Comparison of ENCODE assay signal across 1 cellular context in the genomic region with DNA sequence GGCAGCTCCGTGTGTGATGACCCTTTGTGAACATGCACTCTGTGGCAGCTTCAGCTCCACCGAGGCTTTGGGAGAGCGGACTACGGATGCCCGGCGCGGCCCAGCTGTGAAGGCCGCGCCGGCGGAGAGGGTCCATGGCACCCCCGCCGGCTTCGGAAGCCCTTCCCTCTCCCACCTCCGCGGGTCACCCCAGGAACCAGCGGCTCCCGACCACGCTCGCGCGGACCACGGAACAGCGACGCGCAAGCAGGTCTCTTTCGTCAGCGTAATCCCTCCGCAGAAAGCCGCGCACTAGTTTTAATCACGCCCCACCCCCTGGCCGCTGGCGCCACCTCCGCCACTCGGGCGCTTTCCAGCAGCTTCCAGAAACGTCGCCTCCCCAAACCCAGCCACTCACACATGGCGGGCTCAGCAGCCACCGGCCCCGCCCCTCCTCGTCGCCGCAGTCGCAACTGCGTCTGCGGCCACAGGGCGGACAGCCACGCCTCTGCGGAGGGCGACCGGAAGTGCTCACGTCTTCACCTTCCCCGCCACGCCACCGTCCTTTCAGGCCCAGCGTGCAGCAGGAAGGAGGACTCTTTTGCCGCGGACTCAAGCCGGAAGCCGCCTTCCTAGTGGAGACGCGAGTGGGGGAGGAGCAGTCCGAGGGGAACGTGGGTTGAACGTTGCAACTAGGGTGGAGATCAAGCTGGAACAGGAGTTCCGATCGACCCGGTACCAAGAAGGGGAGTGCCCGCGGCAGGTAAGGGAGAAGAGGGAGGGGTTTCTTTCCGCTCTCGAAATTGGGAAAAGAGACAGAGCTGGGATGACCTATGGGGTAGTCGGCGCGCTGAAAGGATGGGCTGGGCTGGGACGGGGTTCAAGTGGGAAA.
TF ChIP-seq lines count a peak whose summit lies in the region.

TSS of gene USPL1 (plus strand) at position 606 of the 871 bp plus-strand sequence. CDS start 3,221 bp downstream, outside the sequence.

TF ChIP-seq in WTC11, 78 proteins besides CTCF, POLR2A, EP300 and RAD21 (continued from another document and continues in another):
- TF ChIP-seq PRDM15 (CRISPR knock-in tag; IDR thresholded peaks at IDR 0.05) (no peak), MXD4 (CRISPR knock-in tag; IDR thresholded peaks at IDR 0.05; ENCODE audit: borderline replicate concordance) (no peak), HMGA2 (CRISPR knock-in tag; IDR thresholded peaks at IDR 0.05) (no peak), NFE2L1 (CRISPR knock-in tag; IDR thresholded peaks at IDR 0.05) (peak; percentile 73; the same call in 1 of the 2 replicates), SP1 (CRISPR knock-in tag; conservative IDR thresholded peaks at IDR 0.05) (peak; percentile 100), ZNF263 (CRISPR knock-in tag; IDR thresholded peaks at IDR 0.05; ENCODE audit: low read depth) (0 out of 2 replicates have a peak, but pooled peaks have one; percentile 9), SMAD3 (CRISPR knock-in tag; IDR thresholded peaks at IDR 0.05; ENCODE audit: borderline replicate concordance) (peak; percentile 94), CREM (CRISPR knock-in tag; IDR thresholded peaks at IDR 0.05) (0 out of 2 replicates have a peak, but pooled peaks have one; percentile 82), ATF1 (CRISPR knock-in tag; IDR thresholded peaks at IDR 0.05) (no peak), CBFB (CRISPR knock-in tag; IDR thresholded peaks at IDR 0.05; ENCODE audit: low read depth) (peak; percentile 98), CREB1 (CRISPR knock-in tag; IDR thresholded peaks at IDR 0.05) (peak; percentile 89), FOXP1 (CRISPR knock-in tag; IDR thresholded peaks at IDR 0.05; ENCODE audit: borderline replicate concordance) (peak; percentile 94), JUN (CRISPR knock-in tag; IDR thresholded peaks at IDR 0.05) (peak; percentile 66; the same call in 1 of the 2 replicates), GABPB1 (CRISPR knock-in tag; IDR thresholded peaks at IDR 0.05) (peak; percentile 94), NFYB (CRISPR knock-in tag; conservative IDR thresholded peaks at IDR 0.05; ENCODE audit: low read depth) (peak; percentile 42; the same call in 1 of the 2 replicates), NR3C1 (CRISPR knock-in tag; conservative IDR thresholded peaks at IDR 0.05; ENCODE audit: low read depth) (peak; percentile 76; the same call in 1 of the 2 replicates), RORB (CRISPR knock-in tag; IDR thresholded peaks at IDR 0.05) (no peak), ZNF121 (CRISPR knock-in tag; IDR thresholded peaks at IDR 0.05) (peak; percentile 74), ZNF423 (CRISPR knock-in tag; IDR thresholded peaks at IDR 0.05) (peak; percentile 62; the same call in 1 of the 2 replicates), ATF3 (CRISPR knock-in tag; conservative IDR thresholded peaks at IDR 0.05) (no peak), ESRRA (CRISPR knock-in tag; IDR thresholded peaks at IDR 0.05; ENCODE audit: borderline replicate concordance) (peak; percentile 75; the same call in 1 of the 2 replicates), E2F4 (CRISPR knock-in tag; IDR thresholded peaks at IDR 0.05; ENCODE audit: borderline replicate concordance, low read depth) (no peak), FOXK1 (CRISPR knock-in tag; IDR thresholded peaks at IDR 0.05) (peak; percentile 99)
- TF ChIP-seq, protein P1, sequence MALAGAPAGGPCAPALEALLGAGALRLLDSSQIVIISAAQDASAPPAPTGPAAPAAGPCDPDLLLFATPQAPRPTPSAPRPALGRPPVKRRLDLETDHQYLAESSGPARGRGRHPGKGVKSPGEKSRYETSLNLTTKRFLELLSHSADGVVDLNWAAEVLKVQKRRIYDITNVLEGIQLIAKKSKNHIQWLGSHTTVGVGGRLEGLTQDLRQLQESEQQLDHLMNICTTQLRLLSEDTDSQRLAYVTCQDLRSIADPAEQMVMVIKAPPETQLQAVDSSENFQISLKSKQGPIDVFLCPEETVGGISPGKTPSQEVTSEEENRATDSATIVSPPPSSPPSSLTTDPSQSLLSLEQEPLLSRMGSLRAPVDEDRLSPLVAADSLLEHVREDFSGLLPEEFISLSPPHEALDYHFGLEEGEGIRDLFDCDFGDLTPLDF (CRISPR knock-in tag; IDR thresholded peaks at IDR 0.05) = no peak; the same call in 1 of the 2 replicates
- TF ChIP-seq, protein P2, sequence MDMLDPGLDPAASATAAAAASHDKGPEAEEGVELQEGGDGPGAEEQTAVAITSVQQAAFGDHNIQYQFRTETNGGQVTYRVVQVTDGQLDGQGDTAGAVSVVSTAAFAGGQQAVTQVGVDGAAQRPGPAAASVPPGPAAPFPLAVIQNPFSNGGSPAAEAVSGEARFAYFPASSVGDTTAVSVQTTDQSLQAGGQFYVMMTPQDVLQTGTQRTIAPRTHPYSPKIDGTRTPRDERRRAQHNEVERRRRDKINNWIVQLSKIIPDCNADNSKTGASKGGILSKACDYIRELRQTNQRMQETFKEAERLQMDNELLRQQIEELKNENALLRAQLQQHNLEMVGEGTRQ (CRISPR knock-in tag; IDR thresholded peaks at IDR 0.05) = peak; percentile 55; the same call in 1 of the 2 replicates
- TF ChIP-seq, protein P3, sequence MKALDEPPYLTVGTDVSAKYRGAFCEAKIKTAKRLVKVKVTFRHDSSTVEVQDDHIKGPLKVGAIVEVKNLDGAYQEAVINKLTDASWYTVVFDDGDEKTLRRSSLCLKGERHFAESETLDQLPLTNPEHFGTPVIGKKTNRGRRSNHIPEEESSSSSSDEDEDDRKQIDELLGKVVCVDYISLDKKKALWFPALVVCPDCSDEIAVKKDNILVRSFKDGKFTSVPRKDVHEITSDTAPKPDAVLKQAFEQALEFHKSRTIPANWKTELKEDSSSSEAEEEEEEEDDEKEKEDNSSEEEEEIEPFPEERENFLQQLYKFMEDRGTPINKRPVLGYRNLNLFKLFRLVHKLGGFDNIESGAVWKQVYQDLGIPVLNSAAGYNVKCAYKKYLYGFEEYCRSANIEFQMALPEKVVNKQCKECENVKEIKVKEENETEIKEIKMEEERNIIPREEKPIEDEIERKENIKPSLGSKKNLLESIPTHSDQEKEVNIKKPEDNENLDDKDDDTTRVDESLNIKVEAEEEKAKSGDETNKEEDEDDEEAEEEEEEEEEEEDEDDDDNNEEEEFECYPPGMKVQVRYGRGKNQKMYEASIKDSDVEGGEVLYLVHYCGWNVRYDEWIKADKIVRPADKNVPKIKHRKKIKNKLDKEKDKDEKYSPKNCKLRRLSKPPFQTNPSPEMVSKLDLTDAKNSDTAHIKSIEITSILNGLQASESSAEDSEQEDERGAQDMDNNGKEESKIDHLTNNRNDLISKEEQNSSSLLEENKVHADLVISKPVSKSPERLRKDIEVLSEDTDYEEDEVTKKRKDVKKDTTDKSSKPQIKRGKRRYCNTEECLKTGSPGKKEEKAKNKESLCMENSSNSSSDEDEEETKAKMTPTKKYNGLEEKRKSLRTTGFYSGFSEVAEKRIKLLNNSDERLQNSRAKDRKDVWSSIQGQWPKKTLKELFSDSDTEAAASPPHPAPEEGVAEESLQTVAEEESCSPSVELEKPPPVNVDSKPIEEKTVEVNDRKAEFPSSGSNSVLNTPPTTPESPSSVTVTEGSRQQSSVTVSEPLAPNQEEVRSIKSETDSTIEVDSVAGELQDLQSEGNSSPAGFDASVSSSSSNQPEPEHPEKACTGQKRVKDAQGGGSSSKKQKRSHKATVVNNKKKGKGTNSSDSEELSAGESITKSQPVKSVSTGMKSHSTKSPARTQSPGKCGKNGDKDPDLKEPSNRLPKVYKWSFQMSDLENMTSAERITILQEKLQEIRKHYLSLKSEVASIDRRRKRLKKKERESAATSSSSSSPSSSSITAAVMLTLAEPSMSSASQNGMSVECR (CRISPR knock-in tag; IDR thresholded peaks at IDR 0.05; ENCODE audit: borderline replicate concordance) = peak; percentile 91; the same call in 1 of the 2 replicates
- TF ChIP-seq, protein P4, sequence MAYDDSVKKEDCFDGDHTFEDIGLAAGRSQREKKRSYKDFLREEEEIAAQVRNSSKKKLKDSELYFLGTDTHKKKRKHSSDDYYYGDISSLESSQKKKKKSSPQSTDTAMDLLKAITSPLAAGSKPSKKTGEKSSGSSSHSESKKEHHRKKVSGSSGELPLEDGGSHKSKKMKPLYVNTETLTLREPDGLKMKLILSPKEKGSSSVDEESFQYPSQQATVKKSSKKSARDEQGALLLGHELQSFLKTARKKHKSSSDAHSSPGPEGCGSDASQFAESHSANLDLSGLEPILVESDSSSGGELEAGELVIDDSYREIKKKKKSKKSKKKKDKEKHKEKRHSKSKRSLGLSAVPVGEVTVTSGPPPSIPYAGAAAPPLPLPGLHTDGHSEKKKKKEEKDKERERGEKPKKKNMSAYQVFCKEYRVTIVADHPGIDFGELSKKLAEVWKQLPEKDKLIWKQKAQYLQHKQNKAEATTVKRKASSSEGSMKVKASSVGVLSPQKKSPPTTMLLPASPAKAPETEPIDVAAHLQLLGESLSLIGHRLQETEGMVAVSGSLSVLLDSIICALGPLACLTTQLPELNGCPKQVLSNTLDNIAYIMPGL (CRISPR knock-in tag; IDR thresholded peaks at IDR 0.05) = peak; percentile 91; the same call in 1 of the 2 replicates
- TF ChIP-seq, protein P5, sequence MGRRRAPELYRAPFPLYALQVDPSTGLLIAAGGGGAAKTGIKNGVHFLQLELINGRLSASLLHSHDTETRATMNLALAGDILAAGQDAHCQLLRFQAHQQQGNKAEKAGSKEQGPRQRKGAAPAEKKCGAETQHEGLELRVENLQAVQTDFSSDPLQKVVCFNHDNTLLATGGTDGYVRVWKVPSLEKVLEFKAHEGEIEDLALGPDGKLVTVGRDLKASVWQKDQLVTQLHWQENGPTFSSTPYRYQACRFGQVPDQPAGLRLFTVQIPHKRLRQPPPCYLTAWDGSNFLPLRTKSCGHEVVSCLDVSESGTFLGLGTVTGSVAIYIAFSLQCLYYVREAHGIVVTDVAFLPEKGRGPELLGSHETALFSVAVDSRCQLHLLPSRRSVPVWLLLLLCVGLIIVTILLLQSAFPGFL (CRISPR knock-in tag; IDR thresholded peaks at IDR 0.05; ENCODE audit: borderline replicate concordance) = peak; percentile 78; the same call in 1 of the 2 replicates
- TF ChIP-seq, protein P6, sequence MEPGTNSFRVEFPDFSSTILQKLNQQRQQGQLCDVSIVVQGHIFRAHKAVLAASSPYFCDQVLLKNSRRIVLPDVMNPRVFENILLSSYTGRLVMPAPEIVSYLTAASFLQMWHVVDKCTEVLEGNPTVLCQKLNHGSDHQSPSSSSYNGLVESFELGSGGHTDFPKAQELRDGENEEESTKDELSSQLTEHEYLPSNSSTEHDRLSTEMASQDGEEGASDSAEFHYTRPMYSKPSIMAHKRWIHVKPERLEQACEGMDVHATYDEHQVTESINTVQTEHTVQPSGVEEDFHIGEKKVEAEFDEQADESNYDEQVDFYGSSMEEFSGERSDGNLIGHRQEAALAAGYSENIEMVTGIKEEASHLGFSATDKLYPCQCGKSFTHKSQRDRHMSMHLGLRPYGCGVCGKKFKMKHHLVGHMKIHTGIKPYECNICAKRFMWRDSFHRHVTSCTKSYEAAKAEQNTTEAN (CRISPR knock-in tag; IDR thresholded peaks at IDR 0.05) = peak; percentile 93
- TF ChIP-seq, protein P7, sequence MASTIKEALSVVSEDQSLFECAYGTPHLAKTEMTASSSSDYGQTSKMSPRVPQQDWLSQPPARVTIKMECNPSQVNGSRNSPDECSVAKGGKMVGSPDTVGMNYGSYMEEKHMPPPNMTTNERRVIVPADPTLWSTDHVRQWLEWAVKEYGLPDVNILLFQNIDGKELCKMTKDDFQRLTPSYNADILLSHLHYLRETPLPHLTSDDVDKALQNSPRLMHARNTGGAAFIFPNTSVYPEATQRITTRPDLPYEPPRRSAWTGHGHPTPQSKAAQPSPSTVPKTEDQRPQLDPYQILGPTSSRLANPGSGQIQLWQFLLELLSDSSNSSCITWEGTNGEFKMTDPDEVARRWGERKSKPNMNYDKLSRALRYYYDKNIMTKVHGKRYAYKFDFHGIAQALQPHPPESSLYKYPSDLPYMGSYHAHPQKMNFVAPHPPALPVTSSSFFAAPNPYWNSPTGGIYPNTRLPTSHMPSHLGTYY (CRISPR knock-in tag; IDR thresholded peaks at IDR 0.05) = no peak
- TF ChIP-seq, protein P8, sequence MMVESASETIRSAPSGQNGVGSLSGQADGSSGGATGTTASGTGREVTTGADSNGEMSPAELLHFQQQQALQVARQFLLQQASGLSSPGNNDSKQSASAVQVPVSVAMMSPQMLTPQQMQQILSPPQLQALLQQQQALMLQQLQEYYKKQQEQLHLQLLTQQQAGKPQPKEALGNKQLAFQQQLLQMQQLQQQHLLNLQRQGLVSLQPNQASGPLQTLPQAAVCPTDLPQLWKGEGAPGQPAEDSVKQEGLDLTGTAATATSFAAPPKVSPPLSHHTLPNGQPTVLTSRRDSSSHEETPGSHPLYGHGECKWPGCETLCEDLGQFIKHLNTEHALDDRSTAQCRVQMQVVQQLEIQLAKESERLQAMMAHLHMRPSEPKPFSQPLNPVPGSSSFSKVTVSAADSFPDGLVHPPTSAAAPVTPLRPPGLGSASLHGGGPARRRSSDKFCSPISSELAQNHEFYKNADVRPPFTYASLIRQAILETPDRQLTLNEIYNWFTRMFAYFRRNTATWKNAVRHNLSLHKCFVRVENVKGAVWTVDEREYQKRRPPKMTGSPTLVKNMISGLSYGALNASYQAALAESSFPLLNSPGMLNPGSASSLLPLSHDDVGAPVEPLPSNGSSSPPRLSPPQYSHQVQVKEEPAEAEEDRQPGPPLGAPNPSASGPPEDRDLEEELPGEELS (CRISPR knock-in tag; IDR thresholded peaks at IDR 0.05) = peak; percentile 99
